29 cellular contexts compared by ENCODE assay signal in genomic region chr6:133939778-133940667, GRCh38. TPM values are rescaled to one million over a fixed set of nuclear protein-coding genes. Genes with fewer than 3 reads are reported as not detected.
DNase-seq lines count a peak whose midpoint lies in the region; ATAC-seq, FAIRE-seq and TF ChIP-seq lines count a peak whose summit lies in the region.
"Had no signal": no experiment of that assay in that cellular context is flagged by ENCODE, and none has a peak within 500 bp of the region (broad histone marks: within the 10 kb centered on the region; RNA-seq: fewer than 3 reads in every experiment).

No MANE protein-coding gene starts in this region.

- H3K9me1 ChIP-seq in IMR-90 (ENCODE audit: insufficient read depth, low read length) = no peaks in the 10 kb centered on the region

- dilution Hi-C loops in IMR-90 (cut with HindIII; ENCODE audit: low sequenced_read_pairs, unreplicated experiment) = no loop called here

- H4K5ac ChIP-seq in IMR-90 (ENCODE audit: low read depth, low read length) = 0 out of 2 replicates have a peak overlapping the region, but pooled peaks have one; percentile 56

- WGBS in A549 (ENCODE audit: missing lambda C conversion rate) = 67% methylated on average over 8 of the region's 8 CpGs
- no CpG with 5 or more reads among the region's 8 CpGs for WGBS in IMR-90 (ENCODE audit: extremely low coverage in 2 of 2, insufficient read length in 1 of 2), 2 experiments

- no peak for TF ChIP-seq EP300 in A549 (IDR thresholded peaks at IDR 0.05)

- CTCF ChIA-PET in A549 (lab: Yijun Ruan, JAX) (interaction anchor here (1.2 to 3.4 kb wide), 3 partner anchors 18 to 184 kb away, joined by 3 to 19 read pairs (median 12); no protein-coding TSS in a partner anchor), IMR-90 (lab: Yijun Ruan, JAX) (interaction anchor here (0.7 kb wide), 2 partner anchors 658 to 1295 kb away, joined by 3 to 4 read pairs; no protein-coding TSS in a partner anchor)

- no peak overlapping the region for H2BK5ac ChIP-seq in IMR-90 (ENCODE audit: low read depth, low read length, poor library complexity, severe bottlenecking)

- H3K4me1 ChIP-seq in A549 (no peaks in the 10 kb centered on the region), IMR-90 (ENCODE audit: control insufficient read depth, insufficient read depth, low read length) (peaks cover 2% of the 10 kb centered on the region; the same call in 1 of the 2 replicates)
- H3K4me1 ChIP-seq: prostate gland, testis, vagina had no signal

- no peak for FAIRE-seq in A549 (lab: Jason Lieb, UNC)

- H2BK120ac ChIP-seq in IMR-90 (ENCODE audit: low read depth, low read length) = no peak overlapping the region

- H3K18ac ChIP-seq in IMR-90 (ENCODE audit: low read depth, low read length) = no peak overlapping the region

- no peak overlapping the region for H2BK15ac ChIP-seq in IMR-90 (ENCODE audit: low read depth, low read length)

- TF ChIP-seq CTCF in A549 (IDR thresholded peaks at IDR 0.05) = no peak
- no peak for TF ChIP-seq CTCF in IMR-90 (conservative IDR thresholded peaks at IDR 0.05; ENCODE audit: low read depth, low read length)

- no peak overlapping the region for H4K8ac ChIP-seq in IMR-90 (ENCODE audit: low read depth in 2 of 2, low read length in 2 of 2)

- H3K4me3 ChIP-seq in A549 (no peak overlapping the region), IMR-90 (ENCODE audit: insufficient read depth, low read depth, low read length) (no peak overlapping the region)
- H3K4me3 ChIP-seq: prostate gland, testis, vagina had no signal

- H3K36me3 ChIP-seq in IMR-90 (ENCODE audit: control insufficient read depth, insufficient read depth, low read length) = no peaks in the 10 kb centered on the region
- H3K36me3 ChIP-seq: prostate gland, vagina had no signal

- H3K9me3 ChIP-seq in A549 (no peaks in the 10 kb centered on the region), IMR-90 (ENCODE audit: control insufficient read depth, insufficient read depth, low read length) (no peaks in the 10 kb centered on the region)
- H3K9me3 ChIP-seq: prostate gland, testis, vagina had no signal

- H4K91ac ChIP-seq in IMR-90 (ENCODE audit: insufficient read depth, low read depth, low read length) = no peak overlapping the region

- TF ChIP-seq RAD21 in A549 (conservative IDR thresholded peaks at IDR 0.05 in 1 of 2, IDR thresholded peaks at IDR 0.05 in 1 of 2) (no peak), IMR-90 (IDR thresholded peaks at IDR 0.05; ENCODE audit: low read length) (no peak)

- no peak for ATAC-seq in A549
- ATAC-seq in IMR-90 (ENCODE audit: low read depth) = no peak
- ATAC-seq in left colon = peak; percentile 86
- no peak for ATAC-seq in GM21526 (IDR thresholded peaks at IDR 0.05; ENCODE audit: low FRiP score, unreplicated experiment)
- ATAC-seq: CD8-positive, alpha-beta T cell; left ventricle myocardium superior; naive thymus-derived CD8-positive, alpha-beta T cell had no signal

- DNase-seq in A549 (ENCODE audit: low read depth in 1 of 2, low spot score in 1 of 2) = no peak
- no peak for DNase-seq in IMR-90
- peak; percentile 9 for DNase-seq in RPMI8226
- DNase-seq in left colon = no peak
- no peak for DNase-seq in NCI-H524 (lab: John Stamatoyannopoulos, UW)
- DNase-seq in NOMO-1 treated with dmso at 0.1 percent for 144 hours (lab: John Stamatoyannopoulos, UW; ENCODE audit: unreplicated experiment) = no peak
- no peak for DNase-seq in G401 (ENCODE audit: low spot score)
- DNase-seq: activated CD4-positive, alpha-beta T cell treated with anti-CD3 and anti-CD28 coated beads, Interleukin-2, amount 10 ng/mL, durations not matched to agents 24 days and 14 days; activated gamma-delta T cell treated with Interleukin-2 at 50 U/mL for 16 hours; activated T-cell treated with anti-CD3 and anti-CD28 coated beads, Interleukin-2, amount 50 U/mL, for 1 hour; CD8-positive, alpha-beta T cell; central memory CD4-positive, alpha-beta T cell; HCEC 1CT; hypothalamus; left ventricle myocardium superior; naive thymus-derived CD8-positive, alpha-beta T cell; NCI-H1092 treated with DMSO at 0.1 percent for 48 hours; NCI-H187; NCI-H226; nucleus accumbens; SHP77; stimulated activated naive CD4-positive, alpha-beta T cell treated with Interleukin-2 at 50 U/mL for 16 hours; testis had no signal

- POLR2A ChIA-PET in A549 (lab: Yijun Ruan, JAX) = no interaction called here
- POLR2A ChIA-PET in IMR-90 (lab: Charles Lee; ENCODE audit: unreplicated experiment) = no interaction called here

- TF ChIP-seq POLR2A in A549 (IDR thresholded peaks at IDR 0.05; ENCODE audit: low read length) = no peak
- no peak for TF ChIP-seq POLR2A in IMR-90 (IDR thresholded peaks at IDR 0.05; ENCODE audit: low read depth, low read length)

- in situ Hi-C loops in IMR-90 (cut with MboI; ENCODE audit: low sequenced_read_pairs) = loop anchor here (10.0 kb wide), 1 partner anchor 125 kb away; no protein-coding TSS in a partner anchor
- in situ Hi-C loops in G401 (cut with HindIII; ENCODE audit: low sequenced_read_pairs) = no loop called here

- intact Hi-C loops in IMR-90 (cut with micrococcal nuclease) (no loop called here), left colon (cut with DNase I, micrococcal nuclease) (no loop called here)

- no peaks in the 10 kb centered on the region for H3K27me3 ChIP-seq in IMR-90 (ENCODE audit: control insufficient read depth, insufficient read depth, low read length)
- H3K27me3 ChIP-seq: testis, vagina had no signal

- H3K14ac ChIP-seq in IMR-90 (replicated peaks; ENCODE audit: low read depth, low read length) = no peak overlapping the region

- H3K4ac ChIP-seq in IMR-90 (ENCODE audit: low read depth, low read length) = no peak overlapping the region

- H2BK20ac ChIP-seq in IMR-90 (ENCODE audit: low read depth, low read length) = no peak overlapping the region

- no TSS peak for BruUV-seq in IMR-90 (replicated peaks; lab: Mats Ljungman, UMichigan)

- 0 out of 3 replicates have a peak overlapping the region, but pooled peaks have one; percentile 28 for H3K4me2 ChIP-seq in A549
- no peak overlapping the region for H3K4me2 ChIP-seq in IMR-90 (ENCODE audit: low read depth, low read length)

- H3K23ac ChIP-seq in IMR-90 (ENCODE audit: low read depth, low read length) = no peak overlapping the region

- H2AK5ac ChIP-seq in IMR-90 (ENCODE audit: low read depth, low read length) = no peak overlapping the region

- H2AFZ ChIP-seq in IMR-90 (replicated peaks; ENCODE audit: low read length, poor library complexity) = no peak overlapping the region

- H2AK9ac ChIP-seq in IMR-90 (replicated peaks; ENCODE audit: low read depth, low read length, poor library complexity) = no peak overlapping the region

- no peak overlapping the region for H3K9ac ChIP-seq in IMR-90 (ENCODE audit: low read depth, low read length)

- no peaks in the 10 kb centered on the region for H4K20me1 ChIP-seq in IMR-90 (ENCODE audit: insufficient read depth, low read length)

- H3K27ac ChIP-seq in A549 = no peak overlapping the region
- no peak overlapping the region for H3K27ac ChIP-seq in IMR-90 (ENCODE audit: insufficient read depth, low read length)
- H3K27ac ChIP-seq: prostate gland, testis, vagina had no signal

- H3K79me1 ChIP-seq in IMR-90 (ENCODE audit: low read depth in 1 of 2, low read length in 2 of 2) = no peaks in the 10 kb centered on the region

- no peak overlapping the region for H3K56ac ChIP-seq in IMR-90 (ENCODE audit: extremely low read depth, insufficient read depth, low read length)

TF ChIP-seq in A549, 52 proteins besides CTCF, POLR2A, EP300 and RAD21 (continues in another document):
- TF ChIP-seq BCL3 (IDR thresholded peaks at IDR 0.05) = no peak

TF ChIP-seq in IMR-90, 13 proteins besides CTCF, POLR2A, EP300 and RAD21:
- TF ChIP-seq RFX5 (IDR thresholded peaks at IDR 0.05; ENCODE audit: low read depth, low read length) (no peak), ELK1 (IDR thresholded peaks at IDR 0.05; ENCODE audit: borderline replicate concordance, low read depth, low read length) (no peak)

RNA-seq across cellular contexts. Expression of gene TBPL1, which starts 13.0 kb away (rescaled TPM):
- polyA plus RNA-seq in A549 (2011; rRNA removed) = 29.9 and 41.1 TPM in 2 replicates
- 15.7 and 16.4 TPM in 2 replicates for polyA plus RNA-seq in A549 (2012; cell fraction: cytosol; rRNA removed)
- 5.1 and 7.4 TPM in 2 replicates for polyA plus RNA-seq in A549 (2012; cell fraction: nucleus; rRNA removed)
- 22.4 to 24.7 TPM (median 24.7 TPM) in 3 replicates for polyA plus RNA-seq in A549 (2017; fragmentation: RNase III; extraction: RNeasy Plus Mini Kit Qiagen cat#74134 plus additional on column Dnase treatment)
- 5.8 and 9.0 TPM in 2 replicates for polyA minus RNA-seq in A549 (2011; rRNA and poly(A)+ RNA removed)
- 25.6 and 38.3 TPM in 2 replicates for total RNA-seq in IMR-90 (2012; rRNA removed)
- 32.5 and 34.0 TPM in 2 replicates for polyA plus RNA-seq in IMR-90 (2012; rRNA removed)
- polyA plus RNA-seq in IMR-90 (2012; cell fraction: cytosol; rRNA removed) = 6.6 and 14.8 TPM in 2 replicates
- polyA plus RNA-seq in IMR-90 (2012; cell fraction: nucleus; rRNA removed; ENCODE audit: low replicate concordance) = 7.1 and 25.3 TPM in 2 replicates
- total RNA-seq in left colon = 10 to 100 TPM; 18.2 to 22.2 TPM
- 21.0 and 22.2 TPM in 2 replicates for total RNA-seq in G401 (2014; rRNA removed; shearing (Covaris generic))

RNA-seq across cellular contexts. Expression of gene TCF21, which starts 51.1 kb away (rescaled TPM):
- polyA plus RNA-seq in A549 (2011; rRNA removed) (0.21 and 0.25 TPM in 2 replicates), A549 (2017; fragmentation: RNase III; extraction: RNeasy Plus Mini Kit Qiagen cat#74134 plus additional on column Dnase treatment) (0.04 to 0.17 TPM (median 0.12 TPM) in 3 replicates), IMR-90 (2012; rRNA removed) (10.0 and 12.4 TPM in 2 replicates)
- 0.12 and 0.13 TPM in 2 replicates for polyA plus RNA-seq in A549 (2012; cell fraction: cytosol; rRNA removed)
- polyA plus RNA-seq in A549 (2012; cell fraction: nucleus; rRNA removed) = 0.12 and 0.15 TPM in 2 replicates
- 0.50 and 0.97 TPM in 2 replicates for polyA minus RNA-seq in A549 (2011; rRNA and poly(A)+ RNA removed)
- total RNA-seq in IMR-90 (2012; rRNA removed) (6.6 and 8.1 TPM in 2 replicates), left colon (1 to 10 TPM; 2.3 to 6.9 TPM)
- polyA plus RNA-seq in IMR-90 (2012; cell fraction: cytosol; rRNA removed) = 9.6 and 12.2 TPM in 2 replicates
- polyA plus RNA-seq in IMR-90 (2012; cell fraction: nucleus; rRNA removed; ENCODE audit: low replicate concordance) = 10.7 and 12.0 TPM in 2 replicates
- not detected in 2 replicates for total RNA-seq in G401 (2014; rRNA removed; shearing (Covaris generic))
- total RNA-seq: A673; activated CD4-positive, alpha-beta T cell treated with anti-CD3 and anti-CD28 coated beads, Interleukin-2, amount 10 ng/mL, durations not matched to agents 24 days and 14 days; activated CD8-positive, alpha-beta memory T cell treated with anti-CD3 and anti-CD28 coated beads for 36 hours; CD8-positive, alpha-beta T cell; LHCN-M2; naive thymus-derived CD8-positive, alpha-beta T cell had no signal
- polyA plus RNA-seq: naive thymus-derived CD8-positive, alpha-beta T cell had no signal
